20 cellular contexts compared by ENCODE assay signal in genomic region chr11:73958521-73959141, GRCh38. TPM values are rescaled to one million over a fixed set of nuclear protein-coding genes. Genes with fewer than 3 reads are reported as not detected.
"Had no signal": no experiment of that assay in that cellular context is flagged by ENCODE, and none has a peak within 500 bp of the region (broad histone marks: within the 10 kb centered on the region; RNA-seq: fewer than 3 reads in every experiment).

No MANE protein-coding gene starts in this region.

- H3K27ac Mint-ChIP-seq: activated naive CD4-positive, alpha-beta T cell treated with anti-CD3 and anti-CD28 coated beads, Interleukin-2, amount 50 U/mL, for 72 hours had no signal

- H3K27me3 ChIP-seq: transverse colon, vagina had no signal

- H3K4me3 Mint-ChIP-seq: neural crest cell had no signal

- H3K4me1 ChIP-seq: lower lobe of right lung, transverse colon, vagina had no signal

- H3K36me3 Mint-ChIP-seq: activated naive CD4-positive, alpha-beta T cell treated with anti-CD3 and anti-CD28 coated beads, Interleukin-2, amount 50 U/mL, for 72 hours had no signal

- ATAC-seq: left cardiac atrium, lower lobe of right lung had no signal

- H3K4me3 ChIP-seq: esophagus squamous epithelium, lower lobe of right lung, psoas muscle, skin epidermis, transverse colon, vagina had no signal

- H3K9me3 Mint-ChIP-seq: activated naive CD4-positive, alpha-beta T cell treated with anti-CD3 and anti-CD28 coated beads, Interleukin-2, amount 50 U/mL, for 72 hours; neural crest cell had no signal

- H3K9me3 ChIP-seq: esophagus squamous epithelium, lower lobe of right lung, psoas muscle, transverse colon, vagina had no signal

- H3K36me3 ChIP-seq: esophagus squamous epithelium, lower lobe of right lung, transverse colon, vagina had no signal

- H3K27ac ChIP-seq: esophagus squamous epithelium, lower lobe of right lung, psoas muscle, skin epidermis, transverse colon, vagina had no signal

- DNase-seq: activated CD4-positive, CD25-positive, alpha-beta regulatory T cell treated with anti-CD3 and anti-CD28 coated beads, Interleukin-2, amount 50 U/mL, for 72 hours; activated CD8-positive, alpha-beta memory T cell treated with anti-CD3 and anti-CD28 coated beads for 24 hours; activated CD8-positive, alpha-beta memory T cell treated with anti-CD3 and anti-CD28 coated beads, Interleukin-2, amount 50 U/mL, for 48 hours; activated gamma-delta T cell; cerebellar nuclear complex; effector CD4-positive, alpha-beta T cell; esophagus squamous epithelium; left cardiac atrium; lower lobe of right lung; right cardiac atrium; stimulated activated naive CD8-positive, alpha-beta T cell treated with anti-CD3 and anti-CD28 coated beads, Interleukin-15, Interleukin-2, amounts not matched to agents 100 U/mL and 50 U/mL, for 24 hours; substantia nigra; T-helper 1 cell; transverse colon had no signal

RNA-seq across cellular contexts. Expression of gene DNAJB13, which starts 7.8 kb away (rescaled TPM):
- total RNA-seq: esophagus squamous epithelium, left cardiac atrium, osteocyte, psoas muscle, transverse colon, vagina had no signal
- polyA plus RNA-seq: right cardiac atrium had no signal
